In the genomic region with DNA sequence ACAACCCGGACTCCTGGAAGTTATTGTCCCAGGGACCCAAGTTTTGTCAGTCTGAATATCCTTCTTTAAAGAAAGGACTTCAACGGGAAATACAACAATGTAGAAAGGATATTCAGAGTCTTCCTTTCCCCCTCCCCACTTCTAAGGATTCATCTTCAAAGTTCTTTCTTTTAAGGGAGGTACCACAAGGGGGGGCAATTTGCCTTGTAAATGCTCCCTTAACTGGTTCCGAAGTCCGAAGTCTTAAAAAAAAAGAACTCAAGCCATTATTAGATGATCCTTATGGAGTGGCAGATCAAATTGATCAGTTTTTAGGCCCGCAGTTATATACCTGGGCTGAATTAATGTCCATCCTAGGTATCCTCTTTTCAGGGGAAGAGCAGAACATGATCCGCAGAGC, we compare ENCODE assay signal across 12 cellular contexts. TPM values are rescaled to one million over a fixed set of nuclear protein-coding genes. Genes with fewer than 3 reads are reported as not detected.
DNase-seq lines count a peak whose midpoint lies in the region; TF ChIP-seq lines count a peak whose summit lies in the region.
"Had no signal": no experiment of that assay in that cellular context is flagged by ENCODE, and none has a peak within 500 bp of the region (broad histone marks: within the 10 kb centered on the region; RNA-seq: fewer than 3 reads in every experiment).

No MANE protein-coding gene starts in this region.

- H3K4me3 Mint-ChIP-seq in endothelial cell (ENCODE audit: unreplicated experiment): no peak overlapping the region
- no peak overlapping the region for H3K4me3 Mint-ChIP-seq in progenitor cell of endocrine pancreas (ENCODE audit: low read depth)
- H3K4me3 Mint-ChIP-seq: natural killer cell treated with Interleukin-12 subunit alpha and Interleukin-12 subunit beta and Interleukin-15 and Interleukin-18, amount 100 ng/mL, for 72 hours had no signal

- H3K9me2 ChIP-seq in MM.1S (replicated peaks; ENCODE audit: insufficient read depth, low read length): no peaks in the 10 kb centered on the region

- H3K36me3 Mint-ChIP-seq in endothelial cell (ENCODE audit: low read depth, unreplicated experiment) (peaks cover 10% of the 10 kb centered on the region), progenitor cell of endocrine pancreas (ENCODE audit: insufficient read depth) (no peaks in the 10 kb centered on the region)

- no peak overlapping the region for H2AFZ ChIP-seq in MM.1S (ENCODE audit: low read length)

- peaks cover 8% of the 10 kb centered on the region for H3K9me3 Mint-ChIP-seq in endothelial cell (ENCODE audit: unreplicated experiment)
- H3K9me3 Mint-ChIP-seq in progenitor cell of endocrine pancreas (ENCODE audit: low read depth): peaks cover 52% of the 10 kb centered on the region

- H3K27ac Mint-ChIP-seq in endothelial cell (ENCODE audit: unreplicated experiment) (no peak overlapping the region), progenitor cell of endocrine pancreas (no peak overlapping the region)
- H3K27ac Mint-ChIP-seq: natural killer cell treated with Interleukin-12 subunit alpha and Interleukin-12 subunit beta and Interleukin-15 and Interleukin-18, amount 100 ng/mL, for 72 hours had no signal

- H3K36me3 ChIP-seq in MM.1S (replicated peaks; ENCODE audit: insufficient read depth, low read length) (no peaks in the 10 kb centered on the region), MG63 (no peaks in the 10 kb centered on the region)
- H3K36me3 ChIP-seq: thoracic aorta had no signal

- H3K9me3 ChIP-seq in MM.1S (replicated peaks; ENCODE audit: insufficient read depth, low read length) (no peaks in the 10 kb centered on the region), MG63 (peaks cover 28% of the 10 kb centered on the region)

- peaks cover 12% of the 10 kb centered on the region for H3F3A ChIP-seq in MM.1S (ENCODE audit: insufficient read depth, low read length)

- no peaks in the 10 kb centered on the region for H3K27me3 ChIP-seq in MM.1S (replicated peaks; ENCODE audit: insufficient read depth, low read length)
- H3K27me3 ChIP-seq in MG63: no peaks in the 10 kb centered on the region; the same call in 1 of the 2 replicates

- DNase-seq in ELR (ENCODE audit: low read depth): peak; percentile 66
- DNase-seq in MM.1S: no peak
- DNase-seq in endothelial cell (ENCODE audit: low spot score): no peak
- no peak for DNase-seq in progenitor cell of endocrine pancreas (ENCODE audit: low spot score, unreplicated experiment)
- no peak for DNase-seq in D341Med (ENCODE audit: low spot score)
- DNase-seq in islet precursor cell: no peak
- no peak for DNase-seq in MG63
- DNase-seq: activated CD8-positive, alpha-beta memory T cell treated with anti-CD3 and anti-CD28 coated beads for 24 hours; amygdala; NCI-H1694 treated with DMSO at 0.1 percent for 48 hours had no signal

- H3K79me2 ChIP-seq in MM.1S (ENCODE audit: low read length): no peaks in the 10 kb centered on the region

- no peaks in the 10 kb centered on the region for H4K20me1 ChIP-seq in MM.1S (ENCODE audit: insufficient read depth, low read length)

- peaks cover 3% of the 10 kb centered on the region for H3K27me3 Mint-ChIP-seq in endothelial cell (ENCODE audit: unreplicated experiment)
- H3K27me3 Mint-ChIP-seq in progenitor cell of endocrine pancreas: no peaks in the 10 kb centered on the region

- H3K4me2 ChIP-seq in MM.1S (ENCODE audit: low read depth, low read length): peak overlapping the region; percentile 40; the same call in 1 of the 2 replicates

- no peak overlapping the region for H3K9ac ChIP-seq in MM.1S (ENCODE audit: low read length)

- TF ChIP-seq CTCF in MM.1S (IDR thresholded peaks at IDR 0.05; ENCODE audit: low read length) (peak; percentile 49), endothelial cell (IDR thresholded peaks at IDR 0.05; ENCODE audit: unreplicated experiment) (peak; percentile 26), progenitor cell of endocrine pancreas (IDR thresholded peaks at IDR 0.05; ENCODE audit: unreplicated experiment) (peak; percentile 8)

- H3K4me3 ChIP-seq in MM.1S (ENCODE audit: low read length) (no peak overlapping the region), MG63 (no peak overlapping the region)
- H3K4me3 ChIP-seq: thoracic aorta had no signal

- peak overlapping the region; percentile 38; the same call in 1 of the 2 replicates for H3K27ac ChIP-seq in MM.1S (ENCODE audit: low read length)
- H3K27ac ChIP-seq: thoracic aorta had no signal

- H3K4me1 Mint-ChIP-seq in endothelial cell (ENCODE audit: unreplicated experiment) (no peaks in the 10 kb centered on the region), progenitor cell of endocrine pancreas (ENCODE audit: low read depth) (no peaks in the 10 kb centered on the region)

- peaks cover 23% of the 10 kb centered on the region for H3K4me1 ChIP-seq in MM.1S (ENCODE audit: low read length)

RNA-seq across cellular contexts. Expression of a gene that starts 47.0 kb away (rescaled TPM):
- total RNA-seq in endothelial cell (ENCODE audit: unreplicated experiment): 23.6 TPM
- 58.8 and 65.7 TPM in 2 replicates for total RNA-seq in progenitor cell of endocrine pancreas
- 25.8 and 32.4 TPM in 2 replicates for total RNA-seq in MG63 (2014; rRNA removed; shearing (Covaris generic); ENCODE audit: low replicate concordance)
